ENCODE assay signal across 29 cellular contexts in genomic region chr17:20784100-20784665, GRCh38.
DNase-seq lines count a peak whose midpoint lies in the region; ATAC-seq, FAIRE-seq and TF ChIP-seq lines count a peak whose summit lies in the region.
"Had no signal": no experiment of that assay in that cellular context is flagged by ENCODE, and none has a peak within 500 bp of the region (broad histone marks: within the 10 kb centered on the region; RNA-seq: fewer than 3 reads in every experiment).

No MANE protein-coding gene starts in this region.

- H3K27ac Mint-ChIP-seq in natural killer cell = no peak overlapping the region

- H3K9me3 Mint-ChIP-seq in natural killer cell = no peaks in the 10 kb centered on the region
- H3K9me3 Mint-ChIP-seq: activated T-cell treated with anti-CD3 and anti-CD28 coated beads, Interleukin-2, amount 50 U/mL, for 4 hours; neural crest cell had no signal

- no peak for TF ChIP-seq EP300 in A549 (IDR thresholded peaks at IDR 0.05)

- TF ChIP-seq POLR2A in A549 (IDR thresholded peaks at IDR 0.05; ENCODE audit: low read length) = no peak

- no peaks in the 10 kb centered on the region for H3K4me1 ChIP-seq in A549
- H3K4me1 ChIP-seq: adrenal gland, gastrocnemius medialis, pancreas, stomach, tibial artery had no signal

- no peak for FAIRE-seq in A549 (lab: Jason Lieb, UNC)
- FAIRE-seq: GM12891, pancreas had no signal

- WGBS in A549 (ENCODE audit: missing lambda C conversion rate) = 87% methylated on average over 48 of the region's 48 CpGs

- peak overlapping the region; percentile 72 for H3K4me3 Mint-ChIP-seq in natural killer cell
- H3K4me3 Mint-ChIP-seq: activated T-cell treated with anti-CD3 and anti-CD28 coated beads, Interleukin-2, amount 50 U/mL, for 4 hours; neural crest cell had no signal

- CTCF ChIA-PET in A549 (lab: Yijun Ruan, JAX) = interaction anchor here (6.7 kb wide), 1 partner anchor 17 kb away, joined by 32 read pairs; no protein-coding TSS in a partner anchor

- intact Hi-C loops in natural killer cell (cut with micrococcal nuclease) = no loop called here

- POLR2A ChIA-PET in A549 (lab: Yijun Ruan, JAX) = interaction anchor here (0.5 kb wide), 1 partner anchor 67 kb away, joined by 4 read pairs; no protein-coding TSS in a partner anchor

- no peak overlapping the region for H3K4me3 ChIP-seq in A549
- H3K4me3 ChIP-seq: adrenal gland, gastrocnemius medialis, pancreas, smooth muscle cell, stomach, tibial artery had no signal

- H3K4me1 Mint-ChIP-seq in natural killer cell = peaks cover 4 to 24% of the 10 kb centered on the region in 2 donors

- TF ChIP-seq CTCF in A549 (IDR thresholded peaks at IDR 0.05) (no peak), natural killer cell (IDR thresholded peaks at IDR 0.05) (no peak)

- peaks cover 0 to 12% of the 10 kb centered on the region in 2 donors for H3K27me3 Mint-ChIP-seq in natural killer cell (ENCODE audit: low read depth in 2 of 2)

- H3K36me3 Mint-ChIP-seq in natural killer cell = no peaks in the 10 kb centered on the region

- no peak overlapping the region for H3K4me2 ChIP-seq in A549
- H3K4me2 ChIP-seq: smooth muscle cell had no signal

- DNase-seq in A549 (ENCODE audit: low read depth in 1 of 2, low spot score in 1 of 2) (no peak), ELF-1 (ENCODE audit: low read depth, low spot score) (peak; percentile 13), natural killer cell (no peak), NCI-H146 (lab: John Stamatoyannopoulos, UW) (no peak), NCI-H524 (lab: John Stamatoyannopoulos, UW) (no peak)
- no peak for DNase-seq in NK-92 treated with Interleukin-12 subunit alpha and Interleukin-12 subunit beta, amount 100 ng/mL, for 24 hours (lab: John Stamatoyannopoulos, UW)
- DNase-seq: activated T-cell treated with anti-CD3 and anti-CD28 coated beads, Interleukin-2, amount 50 U/mL, for 4 hours; adrenal gland; central memory CD4-positive, alpha-beta T cell; dermis blood vessel endothelial cell; DMS 273 treated with DMSO at 0.1 percent for 48 hours; gastrocnemius medialis; H7; kidney glomerular epithelial cell; MM.1S; NCI-H1417; NCI-H2081; NCI-H526 treated with DMSO at 0.1 percent for 48 hours; stimulated activated CD4-positive, alpha-beta T cell treated with anti-CD3 and anti-CD28 coated beads, Interleukin-2, amount 100 ng/mL, for 24 hours; stomach; tibial artery had no signal

- ATAC-seq in A549 (peak; percentile 48 to 58; a peak in 2 of 6 replicates), esophagus mucosa (peak; percentile 48), natural killer cell (peak; percentile 38 to 90 (median 68)), GM18861 (IDR thresholded peaks at IDR 0.05; ENCODE audit: unreplicated experiment) (no peak)
- ATAC-seq: activated T-cell treated with anti-CD3 and anti-CD28 coated beads, Interleukin-2, amount 50 U/mL, for 4 hours; gastrocnemius medialis; Right ventricle myocardium inferior had no signal

- TF ChIP-seq RAD21 in A549 (conservative IDR thresholded peaks at IDR 0.05 in 1 of 2, IDR thresholded peaks at IDR 0.05 in 1 of 2) = no peak

- H3K9me3 ChIP-seq in A549 = no peaks in the 10 kb centered on the region
- H3K9me3 ChIP-seq: adrenal gland, gastrocnemius medialis, pancreas, tibial artery had no signal

- H3K27ac ChIP-seq in A549 = no peak overlapping the region
- H3K27ac ChIP-seq: adrenal gland, gastrocnemius medialis, HL-60, pancreas, stomach, tibial artery had no signal

TF ChIP-seq in A549, 52 proteins besides CTCF, POLR2A, EP300 and RAD21:
- TF ChIP-seq MYC (IDR thresholded peaks at IDR 0.05; ENCODE audit: borderline replicate concordance, low read length) (no peak), SMC3 (IDR thresholded peaks at IDR 0.05) (no peak), RARB (CRISPR knock-in tag; IDR thresholded peaks at IDR 0.05) (no peak), KDM1A (IDR thresholded peaks at IDR 0.05; ENCODE audit: low read depth) (no peak), NR3C1 (IDR thresholded peaks at IDR 0.05) (no peak), RFX5 (IDR thresholded peaks at IDR 0.05) (no peak), HOXB13 (CRISPR knock-in tag; IDR thresholded peaks at IDR 0.05; ENCODE audit: low read depth) (no peak), MAZ (IDR thresholded peaks at IDR 0.05; ENCODE audit: borderline replicate concordance, low read depth, low read length) (no peak), FOSB (CRISPR knock-in tag; IDR thresholded peaks at IDR 0.05) (no peak), NFE2L2 (conservative IDR thresholded peaks at IDR 0.05; ENCODE audit: low read length) (no peak), E2F6 (IDR thresholded peaks at IDR 0.05; ENCODE audit: borderline replicate concordance, low read depth) (no peak), TFCP2L1 (CRISPR knock-in tag; IDR thresholded peaks at IDR 0.05) (no peak)
- TF ChIP-seq, protein P1, sequence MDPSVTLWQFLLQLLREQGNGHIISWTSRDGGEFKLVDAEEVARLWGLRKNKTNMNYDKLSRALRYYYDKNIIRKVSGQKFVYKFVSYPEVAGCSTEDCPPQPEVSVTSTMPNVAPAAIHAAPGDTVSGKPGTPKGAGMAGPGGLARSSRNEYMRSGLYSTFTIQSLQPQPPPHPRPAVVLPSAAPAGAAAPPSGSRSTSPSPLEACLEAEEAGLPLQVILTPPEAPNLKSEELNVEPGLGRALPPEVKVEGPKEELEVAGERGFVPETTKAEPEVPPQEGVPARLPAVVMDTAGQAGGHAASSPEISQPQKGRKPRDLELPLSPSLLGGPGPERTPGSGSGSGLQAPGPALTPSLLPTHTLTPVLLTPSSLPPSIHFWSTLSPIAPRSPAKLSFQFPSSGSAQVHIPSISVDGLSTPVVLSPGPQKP (IDR thresholded peaks at IDR 0.05; ENCODE audit: low read depth, low read length) = no peak
- TF ChIP-seq, protein P2, sequence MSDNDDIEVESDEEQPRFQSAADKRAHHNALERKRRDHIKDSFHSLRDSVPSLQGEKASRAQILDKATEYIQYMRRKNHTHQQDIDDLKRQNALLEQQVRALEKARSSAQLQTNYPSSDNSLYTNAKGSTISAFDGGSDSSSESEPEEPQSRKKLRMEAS (IDR thresholded peaks at IDR 0.05) = no peak
TF ChIP-seq in A549: peak in this region for 0.
